Comparison of ENCODE assay signal across 26 cellular contexts in the genomic region with DNA sequence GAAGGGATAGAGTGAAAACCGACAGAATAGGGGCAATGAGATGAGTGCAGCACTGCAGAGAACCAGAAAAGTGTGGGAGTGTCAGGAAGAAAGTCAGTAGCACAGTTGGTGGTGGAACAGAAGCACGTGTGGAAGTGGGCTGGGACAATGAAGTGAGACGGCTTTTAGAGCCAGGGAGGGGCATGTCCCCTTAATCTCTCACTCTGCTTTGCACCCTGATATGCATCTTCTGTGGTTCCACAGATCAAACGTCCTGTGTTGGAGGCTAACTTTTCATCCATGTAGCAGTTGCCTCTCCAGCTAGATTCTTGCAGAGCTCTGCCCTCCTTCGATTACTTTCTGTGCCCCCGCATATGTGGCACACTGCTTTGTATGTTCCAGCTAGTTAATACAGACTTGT.
A peak's percentile ranks its signal among the peaks of the same experiment; 100 is the strongest.
DNase-seq lines count a peak whose midpoint lies in the region; ATAC-seq and TF ChIP-seq lines count a peak whose summit lies in the region.
"Had no signal": no experiment of that assay in that cellular context is flagged by ENCODE, and none has a peak within 500 bp of the region (broad histone marks: within the 10 kb centered on the region; RNA-seq: fewer than 3 reads in every experiment).

No MANE protein-coding gene starts in this region.

- H3K4me1 Mint-ChIP-seq in activated naive CD4-positive, alpha-beta T cell treated with anti-CD3 and anti-CD28 coated beads, Interleukin-2, amount 10 ng/mL, durations not matched to agents 7 days and 5 days, result peaks cover 8% of the 10 kb centered on the region
- H3K4me1 Mint-ChIP-seq in activated naive CD4-positive, alpha-beta T cell treated with anti-CD3 and anti-CD28 coated beads for 36 hours (ENCODE audit: low read depth), result peaks cover 3% of the 10 kb centered on the region
- peaks cover 7% of the 10 kb centered on the region for H3K4me1 Mint-ChIP-seq in activated T-helper 17 cell treated with anti-CD3 and anti-CD28 coated beads, Interleukin-2, amount 50 U/mL, for 72 hours
- H3K4me1 Mint-ChIP-seq in naive thymus-derived CD8-positive, alpha-beta T cell, result peaks cover 5 to 12% (median 10%) of the 10 kb centered on the region in 4 donors

- H3K27ac Mint-ChIP-seq in activated naive CD4-positive, alpha-beta T cell treated with anti-CD3 and anti-CD28 coated beads, Interleukin-2, amount 10 ng/mL, durations not matched to agents 7 days and 5 days, result peak overlapping the region; percentile 19
- H3K27ac Mint-ChIP-seq in activated naive CD4-positive, alpha-beta T cell treated with anti-CD3 and anti-CD28 coated beads for 36 hours, result no peak overlapping the region
- H3K27ac Mint-ChIP-seq in activated T-helper 17 cell treated with anti-CD3 and anti-CD28 coated beads, Interleukin-2, amount 50 U/mL, for 72 hours, result peak overlapping the region; percentile 61
- H3K27ac Mint-ChIP-seq in naive thymus-derived CD8-positive, alpha-beta T cell, result peak overlapping the region in 9 of 10 donors; percentile 17 to 92 (median 78)
- H3K27ac Mint-ChIP-seq: progenitor cell of endocrine pancreas had no signal

- no peaks in the 10 kb centered on the region for H3K27me3 Mint-ChIP-seq in activated naive CD4-positive, alpha-beta T cell treated with anti-CD3 and anti-CD28 coated beads, Interleukin-2, amount 10 ng/mL, durations not matched to agents 7 days and 5 days
- no peaks in the 10 kb centered on the region for H3K27me3 Mint-ChIP-seq in activated naive CD4-positive, alpha-beta T cell treated with anti-CD3 and anti-CD28 coated beads for 36 hours (ENCODE audit: low read depth)
- H3K27me3 Mint-ChIP-seq in activated T-helper 17 cell treated with anti-CD3 and anti-CD28 coated beads, Interleukin-2, amount 50 U/mL, for 72 hours, result no peaks in the 10 kb centered on the region
- no peaks in the 10 kb centered on the region for H3K27me3 Mint-ChIP-seq in naive thymus-derived CD8-positive, alpha-beta T cell
- H3K27me3 Mint-ChIP-seq: progenitor cell of endocrine pancreas had no signal

- in situ Hi-C loops in KBM-7 (cut with MboI; ENCODE audit: low pct_unique_long_range_greater_than_20kb, low sequenced_read_pairs), result no loop called here

- no peak overlapping the region for H3K4me3 Mint-ChIP-seq in activated naive CD4-positive, alpha-beta T cell treated with anti-CD3 and anti-CD28 coated beads, Interleukin-2, amount 10 ng/mL, durations not matched to agents 7 days and 5 days
- no peak overlapping the region for H3K4me3 Mint-ChIP-seq in activated naive CD4-positive, alpha-beta T cell treated with anti-CD3 and anti-CD28 coated beads for 36 hours
- H3K4me3 Mint-ChIP-seq in activated T-helper 17 cell treated with anti-CD3 and anti-CD28 coated beads, Interleukin-2, amount 50 U/mL, for 72 hours, result no peak overlapping the region
- no peak overlapping the region for H3K4me3 Mint-ChIP-seq in naive thymus-derived CD8-positive, alpha-beta T cell

- TF ChIP-seq POLR2A in GM18505 (IDR thresholded peaks at IDR 0.05; ENCODE audit: borderline replicate concordance, extremely low read depth, insufficient read depth, insufficient read length), result no peak

- no peaks in the 10 kb centered on the region for H3K27me3 ChIP-seq in H7 (ENCODE audit: control insufficient read depth, insufficient read depth, low read length)
- H3K27me3 ChIP-seq: BLaER1 treated with 17β-estradiol and CSF1 and Interleukin-3, amounts not matched to agents 10 nM and 100 nM; cardiac muscle cell; sigmoid colon; transverse colon had no signal

- no peak for DNase-seq in activated naive CD4-positive, alpha-beta T cell treated with anti-CD3 and anti-CD28 coated beads, Interleukin-2, amount 10 ng/mL, durations not matched to agents 7 days and 5 days
- no peak for DNase-seq in activated naive CD4-positive, alpha-beta T cell treated with anti-CD3 and anti-CD28 coated beads for 36 hours
- DNase-seq in KBM-7 (peak; percentile 3), H7 (no peak)
- peak in 2 of 10 donors; percentile 14 to 17 for DNase-seq in naive thymus-derived CD8-positive, alpha-beta T cell
- DNase-seq: activated gamma-delta T cell, aorta, dermis blood vessel endothelial cell, HCEC 1CT, kidney, NCI-H1105, NCI-H2029, NCI-H2227 treated with DMSO at 0.1 percent for 48 hours, NCI-H748 treated with DMSO at 0.1 percent for 48 hours, RPMI8226, sigmoid colon, transverse colon had no signal

- intact Hi-C loops in activated naive CD4-positive, alpha-beta T cell treated with anti-CD3 and anti-CD28 coated beads for 36 hours (cut with micrococcal nuclease), result loop anchor here (5.0 kb wide), 1 partner anchor 51 kb away; no protein-coding TSS in a partner anchor

- H3K36me3 Mint-ChIP-seq in activated naive CD4-positive, alpha-beta T cell treated with anti-CD3 and anti-CD28 coated beads, Interleukin-2, amount 10 ng/mL, durations not matched to agents 7 days and 5 days, result peaks cover 68% of the 10 kb centered on the region
- peaks cover 27% of the 10 kb centered on the region for H3K36me3 Mint-ChIP-seq in activated naive CD4-positive, alpha-beta T cell treated with anti-CD3 and anti-CD28 coated beads for 36 hours (ENCODE audit: low read depth)
- peaks cover 92% of the 10 kb centered on the region for H3K36me3 Mint-ChIP-seq in activated T-helper 17 cell treated with anti-CD3 and anti-CD28 coated beads, Interleukin-2, amount 50 U/mL, for 72 hours (ENCODE audit: low read depth)
- peaks cover 4 to 88% (median 20%) of the 10 kb centered on the region in 3 donors for H3K36me3 Mint-ChIP-seq in naive thymus-derived CD8-positive, alpha-beta T cell

- ATAC-seq in activated T-helper 17 cell treated with anti-CD3 and anti-CD28 coated beads, Interleukin-2, amount 50 U/mL, for 72 hours (replicated peaks), result no peak
- peak; percentile 30 to 60 for ATAC-seq in naive thymus-derived CD8-positive, alpha-beta T cell
- no peak for ATAC-seq in HG02981 (IDR thresholded peaks at IDR 0.05; ENCODE audit: unreplicated experiment)
- no peak for ATAC-seq in GM18505 (IDR thresholded peaks at IDR 0.05; ENCODE audit: unreplicated experiment)
- ATAC-seq: HepG2 had no signal

- no peak overlapping the region for H3K4me3 ChIP-seq in H7 (ENCODE audit: insufficient read depth, low read depth, low read length)
- H3K4me3 ChIP-seq: BLaER1 treated with 17β-estradiol and CSF1 and Interleukin-3, amounts not matched to agents 10 nM and 100 nM; cardiac muscle cell; lung; sigmoid colon; SK-N-MC; transverse colon had no signal

- POLR2A ChIA-PET in naive thymus-derived CD8-positive, alpha-beta T cell (lab: Charles Lee), result interaction anchor here (1.1 kb wide), 1 partner anchor 9 kb away, joined by 5 read pairs; no protein-coding TSS in a partner anchor

- H3K9me3 Mint-ChIP-seq in activated naive CD4-positive, alpha-beta T cell treated with anti-CD3 and anti-CD28 coated beads, Interleukin-2, amount 10 ng/mL, durations not matched to agents 7 days and 5 days, result no peaks in the 10 kb centered on the region
- no peaks in the 10 kb centered on the region for H3K9me3 Mint-ChIP-seq in activated naive CD4-positive, alpha-beta T cell treated with anti-CD3 and anti-CD28 coated beads for 36 hours
- H3K9me3 Mint-ChIP-seq in activated T-helper 17 cell treated with anti-CD3 and anti-CD28 coated beads, Interleukin-2, amount 50 U/mL, for 72 hours, result no peaks in the 10 kb centered on the region
- no peaks in the 10 kb centered on the region for H3K9me3 Mint-ChIP-seq in naive thymus-derived CD8-positive, alpha-beta T cell

- no peaks in the 10 kb centered on the region for H3K36me3 ChIP-seq in H7 (replicated peaks; ENCODE audit: control insufficient read depth, insufficient read depth, low read length)
- H3K36me3 ChIP-seq: cardiac muscle cell, sigmoid colon, transverse colon had no signal

- CTCF ChIA-PET in activated naive CD4-positive, alpha-beta T cell treated with anti-CD3 and anti-CD28 coated beads, Interleukin-2, amount 10 ng/mL, durations not matched to agents 7 days and 5 days (lab: Charles Lee), result no interaction called here
- CTCF ChIA-PET in activated naive CD4-positive, alpha-beta T cell treated with anti-CD3 and anti-CD28 coated beads for 36 hours (lab: Charles Lee), result no interaction called here

Comparison
In these comparisons a context has a peak if more than half of its experiments do, and no peak if none do; other contexts are left out.
1. ATAC-seq: peak in naive thymus-derived CD8-positive, alpha-beta T cell (2 of 2); none in activated T-helper 17 cell treated with anti-CD3 and anti-CD28 coated beads, Interleukin-2, amount 50 U/mL, for 72 hours (single experiment), HG02981 (single experiment) and GM18505 (single experiment).